Comparison of ENCODE assay signal across 8 cellular contexts in the genomic region with DNA sequence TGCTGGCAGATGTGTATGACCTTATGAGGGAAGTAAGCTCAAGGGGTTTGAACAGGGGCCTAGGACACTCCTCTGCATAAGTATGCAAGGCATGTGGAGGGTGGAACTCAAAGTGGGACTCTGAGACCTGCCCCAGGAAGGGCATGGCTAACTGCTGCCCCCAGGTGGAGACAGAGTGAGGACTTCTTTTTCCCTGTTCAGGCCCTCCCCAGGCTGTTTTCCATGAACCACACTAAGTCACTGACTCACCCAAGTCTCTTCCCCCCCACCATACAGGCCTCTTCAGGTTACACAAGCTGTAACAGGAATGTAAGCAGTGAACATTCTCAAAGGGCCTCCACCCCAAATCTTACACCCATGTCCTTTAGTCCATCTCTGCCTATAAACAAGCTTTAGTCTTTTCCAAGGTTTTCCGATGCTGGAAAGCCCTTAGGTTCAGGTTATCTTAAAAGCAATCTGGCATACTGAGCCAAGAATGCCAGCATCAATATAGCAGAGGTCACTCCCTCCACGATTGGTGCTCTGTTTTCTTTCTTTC. TPM values are rescaled to one million over a fixed set of nuclear protein-coding genes. Genes with fewer than 3 reads are reported as not detected.
DNase-seq lines count a peak whose midpoint lies in the region; ATAC-seq and TF ChIP-seq lines count a peak whose summit lies in the region.

No MANE protein-coding gene starts in this region.

- no peaks in the 10 kb centered on the region; the same call in 1 of the 2 replicates for H3F3A ChIP-seq in OCI-LY1 (ENCODE audit: insufficient read depth, low read length)
- H3F3A ChIP-seq in neural cell (ENCODE audit: insufficient read depth, low read length, poor library complexity, severe bottlenecking): no peaks in the 10 kb centered on the region

- 36% methylated on average over 2 of the region's 2 CpGs for WGBS in tibial nerve, 2 donors

- no peak overlapping the region for H3K4me3 ChIP-seq in AG04449 (ENCODE audit: low read depth, low read length)
- no peak overlapping the region for H3K4me3 ChIP-seq in OCI-LY1 (ENCODE audit: low read depth, low read length, poor library complexity, severe bottlenecking)
- no peak overlapping the region for H3K4me3 ChIP-seq in neural cell (ENCODE audit: low read length)
- H3K4me3 ChIP-seq in tibial nerve: no peak overlapping the region

- ATAC-seq in HG02938 (IDR thresholded peaks at IDR 0.05; ENCODE audit: unreplicated experiment): no peak

- H3K27ac ChIP-seq in OCI-LY1 (ENCODE audit: low read depth, low read length, poor library complexity, severe bottlenecking) (no peak overlapping the region), neural cell (ENCODE audit: low read length) (no peak overlapping the region), tibial nerve (peak overlapping the region; percentile 71 to 87 (median 80))

- H3K36me3 ChIP-seq in OCI-LY1 (ENCODE audit: insufficient read depth, low read length) (peaks cover 90% of the 10 kb centered on the region), neural cell (ENCODE audit: insufficient read depth, low read length) (no peaks in the 10 kb centered on the region), tibial nerve (peaks cover 3 to 63% (median 6%) of the 10 kb centered on the region in 3 donors)

- no peak for TF ChIP-seq POLR2A in tibial nerve (IDR thresholded peaks at IDR 0.05)

- H3K79me2 ChIP-seq in OCI-LY1 (ENCODE audit: insufficient read depth, low read length) (no peaks in the 10 kb centered on the region), neural cell (replicated peaks; ENCODE audit: insufficient read depth, low read length) (no peaks in the 10 kb centered on the region)

- H3K9me3 ChIP-seq in OCI-LY1 (ENCODE audit: low read length): no peaks in the 10 kb centered on the region
- no peaks in the 10 kb centered on the region for H3K9me3 ChIP-seq in neural cell (ENCODE audit: low read length)
- H3K9me3 ChIP-seq in tibial nerve: no peaks in the 10 kb centered on the region

- CTCF ChIA-PET in AG04449 (lab: Yijun Ruan, JAX): interaction anchor here (0.6 to 19.1 kb wide), 35 partner anchors 9 to 321 kb away, joined by 3 to 337 read pairs (median 4); partner anchors contain the start of genes AHNAK, C11orf98, CSKMT and EEF1G

- TF ChIP-seq CTCF in AG04449 (IDR thresholded peaks at IDR 0.05; ENCODE audit: insufficient read depth, low read length, missing control alignments): peak; percentile 88
- peak; percentile 52 for TF ChIP-seq CTCF in GM20000 (IDR thresholded peaks at IDR 0.05; ENCODE audit: extremely low read depth, missing control alignments)
- peak; percentile 54 for TF ChIP-seq CTCF in OCI-LY1 (IDR thresholded peaks at IDR 0.05; ENCODE audit: low read length)
- TF ChIP-seq CTCF in neural cell (IDR thresholded peaks at IDR 0.05; ENCODE audit: poor library complexity, severe bottlenecking): peak; percentile 43
- peak; percentile 73 to 90 (median 81) for TF ChIP-seq CTCF in tibial nerve (IDR thresholded peaks at IDR 0.05)

- no peak overlapping the region for H3K4me2 ChIP-seq in OCI-LY1 (ENCODE audit: low read length)
- H3K4me2 ChIP-seq in neural cell (ENCODE audit: low read length): no peak overlapping the region

- peaks cover 23% of the 10 kb centered on the region for H3K4me1 ChIP-seq in OCI-LY1 (ENCODE audit: insufficient read depth, low read length, severe bottlenecking)
- H3K4me1 ChIP-seq in tibial nerve: peaks cover 8 to 65% (median 28%) of the 10 kb centered on the region in 4 donors

- DNase-seq in AG04449 (ENCODE audit: low read depth, low spot score) (peak; percentile 92), GM20000 (ENCODE audit: low spot score) (peak; percentile 22), fibroblast of peridontal ligament (ENCODE audit: extremely low read depth) (peak; percentile 98), tibial nerve (ENCODE audit: low spot score in 2 of 2) (peak; percentile 79 to 91)
- DNase-seq in activated T-cell treated with anti-CD3 and anti-CD28 coated beads, Interleukin-2, amount 50 U/mL, for 48 hours: peak; percentile 77 to 81

- H3K27me3 ChIP-seq in OCI-LY1 (ENCODE audit: insufficient read depth, low read length) (no peaks in the 10 kb centered on the region), neural cell (ENCODE audit: insufficient read depth, low read depth, low read length) (no peaks in the 10 kb centered on the region), tibial nerve (no peaks in the 10 kb centered on the region)

- H3K9ac ChIP-seq in OCI-LY1 (ENCODE audit: low read length) (no peak overlapping the region), neural cell (ENCODE audit: low read length) (no peak overlapping the region)

- H4K20me1 ChIP-seq in OCI-LY1 (ENCODE audit: insufficient read depth, low read length) (no peaks in the 10 kb centered on the region), neural cell (ENCODE audit: insufficient read depth) (no peaks in the 10 kb centered on the region)

- no peak for TF ChIP-seq EP300 in neural cell (conservative IDR thresholded peaks at IDR 0.05; ENCODE audit: poor library complexity, severe bottlenecking)
- peak in 1 of 2 donors; percentile 80 for TF ChIP-seq EP300 in tibial nerve (IDR thresholded peaks at IDR 0.05)

- H2AFZ ChIP-seq in OCI-LY1 (ENCODE audit: low read length) (no peak overlapping the region), neural cell (ENCODE audit: low read depth, low read length) (no peak overlapping the region)

- H3K9me2 ChIP-seq in OCI-LY1 (ENCODE audit: low read depth, low read length): no peaks in the 10 kb centered on the region
- H3K9me2 ChIP-seq in neural cell (ENCODE audit: insufficient read depth, low read length): no peaks in the 10 kb centered on the region

- no peak for TF ChIP-seq RAD21 in neural cell (conservative IDR thresholded peaks at IDR 0.05)

- POLR2A ChIA-PET in AG04449 (lab: Yijun Ruan, JAX): interaction anchor here (0.5 to 5.0 kb wide), 19 partner anchors 9 to 410 kb away, joined by 3 to 55 read pairs (median 5); partner anchors contain the start of genes AHNAK, C11orf98, CSKMT and EEF1G

TF ChIP-seq in neural cell, 6 proteins besides CTCF, POLR2A, EP300 and RAD21:
- TF ChIP-seq POLR2AphosphoS5 (IDR thresholded peaks at IDR 0.05) (no peak), SMC3 (conservative IDR thresholded peaks at IDR 0.05; ENCODE audit: poor library complexity) (peak; percentile 56)

RNA-seq across cellular contexts. Expression of gene EEF1G, which starts 13.1 kb away (rescaled TPM):
- 1,473 and 1,555 TPM in 2 replicates for polyA plus RNA-seq in neural cell
- polyA minus RNA-seq in neural cell: 976 and 1,099 TPM in 2 replicates
- 1,000 to 10,000 TPM; 1,003 to 1,250 (median 1,110) TPM for total RNA-seq in tibial nerve

RNA-seq across cellular contexts. Expression of gene AHNAK, which starts 14.0 kb away (rescaled TPM):
- polyA plus RNA-seq in neural cell: 0.11 and 0.12 TPM in 2 replicates
- polyA minus RNA-seq in neural cell: 0.81 and 0.97 TPM in 2 replicates
- 1,000 to 10,000 TPM; 1,417 to 3,061 (median 2,562) TPM for total RNA-seq in tibial nerve

RNA-seq across cellular contexts. Expression of gene TUT1, which starts 30.7 kb away (rescaled TPM):
- 12.0 and 17.8 TPM in 2 replicates for polyA plus RNA-seq in neural cell
- polyA minus RNA-seq in neural cell: 8.5 and 12.2 TPM in 2 replicates
- 10 to 100 TPM in 3 of 4 donors, 1 to 10 TPM in 1; 8.3 to 18.8 (median 14.2) TPM for total RNA-seq in tibial nerve

RNA-seq across cellular contexts. Expression of gene MTA2, which starts 41.0 kb away (rescaled TPM):
- 130 and 140 TPM in 2 replicates for polyA plus RNA-seq in neural cell
- polyA minus RNA-seq in neural cell: 151 and 174 TPM in 2 replicates
- 10 to 100 TPM; 79.5 to 95.3 (median 88.8) TPM for total RNA-seq in tibial nerve

RNA-seq across cellular contexts. Expression of gene EML3, which starts 51.9 kb away (rescaled TPM):
- 0.38 and 2.5 TPM in 2 replicates for polyA plus RNA-seq in neural cell
- polyA minus RNA-seq in neural cell: 1.4 and 1.7 TPM in 2 replicates
- 100 to 1,000 TPM in 2 of 4 donors, 10 to 100 TPM in 2; 64.9 to 138 (median 93.9) TPM for total RNA-seq in tibial nerve

Comparison
In these comparisons a context has a peak if more than half of its experiments do, and no peak if none do; other contexts are left out.
1. DNase-seq: peak in every context shown above with its lines; median percentile 98 in fibroblast of peridontal ligament; 92 in AG04449; 85 in tibial nerve; 79 in activated T-cell treated with anti-CD3 and anti-CD28 coated beads, Interleukin-2, amount 50 U/mL, for 48 hours; 22 in GM20000.
2. H3K27ac ChIP-seq: peak in tibial nerve (4 of 4); none in OCI-LY1 (single experiment) and neural cell (single experiment).
3. Peak in every context shown above with its lines, with median percentiles within 50 percentile points of each other: CTCF ChIP-seq.